ENCODE assay signal across 9 cellular contexts in genomic region chr6:21935561-21936028, GRCh38.
DNase-seq lines count a peak whose midpoint lies in the region; ATAC-seq, FAIRE-seq and TF ChIP-seq lines count a peak whose summit lies in the region.
"Had no signal": no experiment of that assay in that cellular context is flagged by ENCODE, and none has a peak within 500 bp of the region (broad histone marks: within the 10 kb centered on the region; RNA-seq: fewer than 3 reads in every experiment).

No MANE protein-coding gene starts in this region.

- no peaks in the 10 kb centered on the region for H3K9me1 ChIP-seq in keratinocyte (ENCODE audit: control insufficient read depth, extremely low read depth, insufficient read depth, low read length)

- H3K4me2 ChIP-seq in keratinocyte (ENCODE audit: control insufficient read depth, extremely low read depth, insufficient read depth, low read depth, low read length), result no peak overlapping the region

- H3K4me3 Mint-ChIP-seq in activated naive CD4-positive, alpha-beta T cell treated with anti-CD3 and anti-CD28 coated beads for 36 hours, result no peak overlapping the region
- H3K4me3 Mint-ChIP-seq in WTC11, result no peak overlapping the region
- H3K4me3 Mint-ChIP-seq: activated naive CD8-positive, alpha-beta T cell treated with anti-CD3 and anti-CD28 coated beads, Interleukin-2, amount 10 ng/mL, durations not matched to agents 7 days and 5 days had no signal

- peak; percentile 66 for FAIRE-seq in keratinocyte (lab: Jason Lieb, UNC)

- CTCF ChIA-PET in activated naive CD4-positive, alpha-beta T cell treated with anti-CD3 and anti-CD28 coated beads for 36 hours (lab: Charles Lee), result interaction anchor here (0.7 kb wide), 1 partner anchor 397 kb away, joined by 3 read pairs; no protein-coding TSS in a partner anchor
- CTCF ChIA-PET in WTC11 (lab: Charles Lee), result interaction anchor here (0.6 to 1.4 kb wide), 7 partner anchors 59 to 230 kb away, joined by 3 to 6 read pairs (median 4); no protein-coding TSS in a partner anchor

- peaks cover 2% of the 10 kb centered on the region for H3K36me3 Mint-ChIP-seq in activated naive CD4-positive, alpha-beta T cell treated with anti-CD3 and anti-CD28 coated beads for 36 hours (ENCODE audit: low read depth)
- peaks cover 12% of the 10 kb centered on the region for H3K36me3 Mint-ChIP-seq in WTC11
- H3K36me3 Mint-ChIP-seq: activated naive CD8-positive, alpha-beta T cell treated with anti-CD3 and anti-CD28 coated beads, Interleukin-2, amount 10 ng/mL, durations not matched to agents 7 days and 5 days had no signal

- DNase-seq in activated naive CD4-positive, alpha-beta T cell treated with anti-CD3 and anti-CD28 coated beads for 36 hours, result peak; percentile 38
- DNase-seq in activated naive CD4-positive, alpha-beta T cell treated with anti-CD3 and anti-CD28 coated beads, Interleukin-2, amount 50 U/mL, for 16 hours, result no peak
- DNase-seq in HS-5 (ENCODE audit: low read depth) (peak; percentile 58), WTC11 (ENCODE audit: low spot score) (peak; percentile 71), keratinocyte (ENCODE audit: low read depth, low spot score) (no peak), omental fat pad (ENCODE audit: low spot score) (no peak)
- DNase-seq: activated naive CD8-positive, alpha-beta T cell treated with anti-CD3 and anti-CD28 coated beads, Interleukin-2, amount 10 ng/mL, durations not matched to agents 7 days and 5 days had no signal

- H4K20me1 ChIP-seq in keratinocyte (ENCODE audit: control insufficient read depth, extremely low read depth, insufficient read depth, low read length), result no peaks in the 10 kb centered on the region

- no peaks in the 10 kb centered on the region for H3K9me3 ChIP-seq in keratinocyte (ENCODE audit: control insufficient read depth, low read depth, low read length)

- H3K36me3 ChIP-seq in keratinocyte (ENCODE audit: control insufficient read depth in 2 of 2, extremely low read depth in 1 of 2, insufficient read depth in 2 of 2, low read length in 2 of 2), result no peaks in the 10 kb centered on the region

- H3K4me3 ChIP-seq in keratinocyte (ENCODE audit: control insufficient read depth in 2 of 3, extremely low read depth in 1 of 3, insufficient read depth in 2 of 3, low read depth in 1 of 3, low read length in 3 of 3), result no peak overlapping the region

- peaks cover 2% of the 10 kb centered on the region for H3K9me3 Mint-ChIP-seq in activated naive CD4-positive, alpha-beta T cell treated with anti-CD3 and anti-CD28 coated beads for 36 hours
- H3K9me3 Mint-ChIP-seq in WTC11, result peaks cover 5% of the 10 kb centered on the region; the same call in 1 of the 2 replicates
- H3K9me3 Mint-ChIP-seq: activated naive CD8-positive, alpha-beta T cell treated with anti-CD3 and anti-CD28 coated beads, Interleukin-2, amount 10 ng/mL, durations not matched to agents 7 days and 5 days had no signal

- no peaks in the 10 kb centered on the region for H3K79me2 ChIP-seq in keratinocyte (ENCODE audit: control insufficient read depth, insufficient read depth, low read length)

- H2AFZ ChIP-seq in keratinocyte (ENCODE audit: control insufficient read depth, low read length), result no peak overlapping the region

- no peak overlapping the region for H3K27ac Mint-ChIP-seq in activated naive CD4-positive, alpha-beta T cell treated with anti-CD3 and anti-CD28 coated beads for 36 hours
- peak overlapping the region; percentile 92 for H3K27ac Mint-ChIP-seq in WTC11
- H3K27ac Mint-ChIP-seq: activated naive CD8-positive, alpha-beta T cell treated with anti-CD3 and anti-CD28 coated beads, Interleukin-2, amount 10 ng/mL, durations not matched to agents 7 days and 5 days had no signal

- no peaks in the 10 kb centered on the region for H3K4me1 Mint-ChIP-seq in activated naive CD4-positive, alpha-beta T cell treated with anti-CD3 and anti-CD28 coated beads for 36 hours (ENCODE audit: low read depth)
- peaks cover 30% of the 10 kb centered on the region for H3K4me1 Mint-ChIP-seq in WTC11
- H3K4me1 Mint-ChIP-seq: activated naive CD8-positive, alpha-beta T cell treated with anti-CD3 and anti-CD28 coated beads, Interleukin-2, amount 10 ng/mL, durations not matched to agents 7 days and 5 days had no signal

- no peak overlapping the region for H3K9ac ChIP-seq in keratinocyte (ENCODE audit: control insufficient read depth, extremely low read depth, insufficient read depth, low read length)

- peak; percentile 92 for ATAC-seq in WTC11
- no peak for ATAC-seq in HG03432 (IDR thresholded peaks at IDR 0.05; ENCODE audit: unreplicated experiment)
- no peak for ATAC-seq in omental fat pad (ENCODE audit: low FRiP score)
- no peak for ATAC-seq in HG02610 (IDR thresholded peaks at IDR 0.05; ENCODE audit: unreplicated experiment)

- no peaks in the 10 kb centered on the region for H3K27me3 ChIP-seq in keratinocyte (ENCODE audit: control insufficient read depth, extremely low read depth, insufficient read depth, low read length)

- dilution Hi-C loops in keratinocyte (cut with MboI; ENCODE audit: extremely low pct_ligation_motif_present, low sequenced_read_pairs), result no loop called here

- H3K4me1 ChIP-seq in keratinocyte (ENCODE audit: control insufficient read depth, extremely low read depth, insufficient read depth, low read length), result no peaks in the 10 kb centered on the region

- TF ChIP-seq CTCF in WTC11 (IDR thresholded peaks at IDR 0.05) (peak; percentile 62; the same call in 1 of the 2 replicates), keratinocyte (optimal IDR thresholded peaks at IDR 0.05 in 1 of 3, IDR thresholded peaks at IDR 0.05 in 1 of 3, conservative IDR thresholded peaks at IDR 0.05 in 1 of 3; ENCODE audit: extremely low read depth in 1 of 3, insufficient read depth in 2 of 3, low read length in 3 of 3) (peak; percentile 65 to 76 (median 72)), omental fat pad (IDR thresholded peaks at IDR 0.05) (no peak)

- POLR2A ChIA-PET in WTC11 (lab: Charles Lee), result no interaction called here

- intact Hi-C loops in activated naive CD4-positive, alpha-beta T cell treated with anti-CD3 and anti-CD28 coated beads for 36 hours (cut with micrococcal nuclease), result loop anchor here (2.0 to 10.0 kb wide), 2 partner anchors 337 to 1371 kb away; no protein-coding TSS in a partner anchor

- H3K27ac ChIP-seq in keratinocyte (ENCODE audit: control insufficient read depth, insufficient read depth, low read length), result no peak overlapping the region

- no peaks in the 10 kb centered on the region for H3K27me3 Mint-ChIP-seq in activated naive CD4-positive, alpha-beta T cell treated with anti-CD3 and anti-CD28 coated beads for 36 hours (ENCODE audit: low read depth)
- no peaks in the 10 kb centered on the region for H3K27me3 Mint-ChIP-seq in WTC11 (ENCODE audit: low read depth)
- H3K27me3 Mint-ChIP-seq: activated naive CD8-positive, alpha-beta T cell treated with anti-CD3 and anti-CD28 coated beads, Interleukin-2, amount 10 ng/mL, durations not matched to agents 7 days and 5 days had no signal

TF ChIP-seq in WTC11, 78 proteins besides CTCF, POLR2A, EP300 and RAD21 (continues in another document):
- no peak for TF ChIP-seq ZNF425 (CRISPR knock-in tag; conservative IDR thresholded peaks at IDR 0.05)
- 0 out of 2 replicates have a peak, but pooled peaks have one; percentile 70 for TF ChIP-seq ZSCAN18 (CRISPR knock-in tag; IDR thresholded peaks at IDR 0.05)
- TF ChIP-seq TEAD4 (CRISPR knock-in tag; IDR thresholded peaks at IDR 0.05), result no peak
- TF ChIP-seq GABPB1 (CRISPR knock-in tag; IDR thresholded peaks at IDR 0.05), result no peak
- peak; percentile 36; the same call in 1 of the 2 replicates for TF ChIP-seq TEAD1 (CRISPR knock-in tag; IDR thresholded peaks at IDR 0.05)
- TF ChIP-seq NFE2L1 (CRISPR knock-in tag; IDR thresholded peaks at IDR 0.05), result no peak
- TF ChIP-seq E2F4 (CRISPR knock-in tag; IDR thresholded peaks at IDR 0.05; ENCODE audit: borderline replicate concordance, low read depth), result no peak

Comparison
In these comparisons a context has a peak if more than half of its experiments do, and no peak if none do; other contexts are left out.
1. DNase-seq: peak in activated naive CD4-positive, alpha-beta T cell treated with anti-CD3 and anti-CD28 coated beads for 36 hours (single experiment), HS-5 (single experiment) and WTC11 (single experiment); none in activated naive CD4-positive, alpha-beta T cell treated with anti-CD3 and anti-CD28 coated beads, Interleukin-2, amount 50 U/mL, for 16 hours (single experiment), keratinocyte (single experiment) and omental fat pad (single experiment).
2. CTCF ChIP-seq: peak in WTC11 (single experiment) and keratinocyte (3 of 3); none in omental fat pad (0 of 3).